8 cellular contexts compared by ENCODE assay signal in the genomic region with DNA sequence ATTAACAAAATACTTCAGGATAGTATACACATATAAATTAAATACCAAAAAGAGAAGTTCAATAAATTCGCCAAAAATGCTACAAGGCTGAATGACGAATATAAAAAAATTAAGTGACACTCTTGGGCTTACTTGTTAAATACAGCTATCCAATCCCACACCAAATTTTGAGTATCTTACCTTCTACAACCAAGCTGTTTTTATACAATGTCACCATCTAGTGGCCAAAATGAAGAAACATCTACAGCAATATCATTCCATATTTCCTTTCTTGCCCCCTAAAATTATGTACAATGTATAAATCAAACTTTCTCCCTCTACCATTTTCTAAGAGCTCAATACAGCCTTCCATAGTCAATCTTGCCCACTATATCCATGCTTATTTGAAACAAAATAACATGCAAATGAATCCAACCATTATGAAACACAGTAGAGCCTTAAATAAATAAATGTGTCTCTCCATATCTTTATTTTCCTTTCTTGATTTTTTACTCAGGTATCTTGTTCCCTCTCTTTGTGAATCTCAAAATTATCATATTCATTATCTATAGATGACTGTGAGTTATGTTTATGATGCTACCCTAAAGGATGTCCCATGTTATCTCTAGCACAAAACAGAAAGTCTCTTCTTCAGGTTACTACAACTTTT.
DNase-seq lines count a peak whose midpoint lies in the region; ATAC-seq, FAIRE-seq and TF ChIP-seq lines count a peak whose summit lies in the region.

No MANE protein-coding gene starts in this region.

- WGBS in small intestine, 3 donors, result 78 to 83% (median 82%) methylated on average over 2 of the region's 2 CpGs

- TF ChIP-seq POLR2A in Peyer's patch (IDR thresholded peaks at IDR 0.05), result no peak

- no peaks in the 10 kb centered on the region for H3K36me3 ChIP-seq in Peyer's patch
- no peaks in the 10 kb centered on the region for H3K36me3 ChIP-seq in small intestine (ENCODE audit: control insufficient read depth in 2 of 2, insufficient read depth in 2 of 2, low read length in 2 of 2)

- no peak overlapping the region for H3K4me3 Mint-ChIP-seq in activated T-cell treated with anti-CD3 and anti-CD28 coated beads, Interleukin-2, amount 50 U/mL, for 24 hours

- no peaks in the 10 kb centered on the region for H3K27me3 Mint-ChIP-seq in activated T-cell treated with anti-CD3 and anti-CD28 coated beads, Interleukin-2, amount 50 U/mL, for 24 hours

- no peak overlapping the region for H3K27ac Mint-ChIP-seq in activated T-cell treated with anti-CD3 and anti-CD28 coated beads, Interleukin-2, amount 50 U/mL, for 24 hours

- H3K4me3 ChIP-seq in Peyer's patch, result no peak overlapping the region
- H3K4me3 ChIP-seq in fibroblast of mammary gland (ENCODE audit: control insufficient read depth, low read depth, low read length), result no peak overlapping the region
- no peak overlapping the region for H3K4me3 ChIP-seq in small intestine (ENCODE audit: low read depth in 1 of 2, low read length in 2 of 2)

- H3K9me3 ChIP-seq in Peyer's patch, result no peaks in the 10 kb centered on the region
- H3K9me3 ChIP-seq in small intestine (ENCODE audit: control insufficient read depth, low read depth), result no peaks in the 10 kb centered on the region

- peaks cover 7% of the 10 kb centered on the region for H3K9me3 Mint-ChIP-seq in activated T-cell treated with anti-CD3 and anti-CD28 coated beads, Interleukin-2, amount 50 U/mL, for 24 hours

- H3K4me1 ChIP-seq in Peyer's patch, result no peaks in the 10 kb centered on the region
- H3K4me1 ChIP-seq in small intestine (ENCODE audit: control insufficient read depth in 2 of 2, insufficient read depth in 1 of 2, low read depth in 1 of 2, low read length in 1 of 2), result no peaks in the 10 kb centered on the region

- H3K4me1 Mint-ChIP-seq in activated T-cell treated with anti-CD3 and anti-CD28 coated beads, Interleukin-2, amount 50 U/mL, for 24 hours (ENCODE audit: low read depth), result no peaks in the 10 kb centered on the region

- no peaks in the 10 kb centered on the region for H3K27me3 ChIP-seq in Peyer's patch
- H3K27me3 ChIP-seq in small intestine (ENCODE audit: control insufficient read depth in 2 of 2, insufficient read depth in 2 of 2, low read length in 2 of 2), result no peaks in the 10 kb centered on the region

- DNase-seq in DMS53 (lab: John Stamatoyannopoulos, UW) (peak; percentile 77), Kasumi-1 (lab: John Stamatoyannopoulos, UW) (peak; percentile 72 to 73), Peyer's patch (no peak), fibroblast of mammary gland (ENCODE audit: low read depth) (peak; percentile 58), small intestine (peak; percentile 44)
- no peak for DNase-seq in activated T-cell treated with anti-CD3 and anti-CD28 coated beads, Interleukin-2, amount 50 U/mL, for 24 hours
- DNase-seq in activated CD4-positive, alpha-beta T cell treated with anti-CD3 and anti-CD28 coated beads, Interleukin-2, amount 50 U/mL, for 1 hour, result no peak

- peak in 5 of 6 experiments; percentile 26 to 83 (median 74) for TF ChIP-seq CTCF in Peyer's patch (IDR thresholded peaks at IDR 0.05)
- peak; percentile 71 for TF ChIP-seq CTCF in fibroblast of mammary gland (conservative IDR thresholded peaks at IDR 0.05; ENCODE audit: control insufficient read depth, insufficient read depth, low read depth, low read length)

- FAIRE-seq in small intestine (lab: Jason Lieb, UNC), result peak; percentile 30

- peaks cover 68% of the 10 kb centered on the region for H3K36me3 Mint-ChIP-seq in activated T-cell treated with anti-CD3 and anti-CD28 coated beads, Interleukin-2, amount 50 U/mL, for 24 hours (ENCODE audit: low read depth)

- H3K27ac ChIP-seq in Peyer's patch (no peak overlapping the region), small intestine (ENCODE audit: low read depth in 1 of 2, low read length in 1 of 2) (no peak overlapping the region)

- no peak for ATAC-seq in GM21367 (IDR thresholded peaks at IDR 0.05; ENCODE audit: unreplicated experiment)

Comparison
In these comparisons a context has a peak if more than half of its experiments do, and no peak if none do; other contexts are left out.
1. DNase-seq: peak in DMS53 (single experiment), Kasumi-1 (2 of 2), fibroblast of mammary gland (single experiment) and small intestine (single experiment); none in Peyer's patch (0 of 3), activated T-cell treated with anti-CD3 and anti-CD28 coated beads, Interleukin-2, amount 50 U/mL, for 24 hours (single experiment) and activated CD4-positive, alpha-beta T cell treated with anti-CD3 and anti-CD28 coated beads, Interleukin-2, amount 50 U/mL, for 1 hour (single experiment).